In genomic region chr19:1805401-1806183, GRCh38 we compare ENCODE assay signal across 23 cellular contexts. TPM values are rescaled to one million over a fixed set of nuclear protein-coding genes. Genes with fewer than 3 reads are reported as not detected.
DNase-seq lines count a peak whose midpoint lies in the region; ATAC-seq, FAIRE-seq and TF ChIP-seq lines count a peak whose summit lies in the region.
"Had no signal": no experiment of that assay in that cellular context is flagged by ENCODE, and none has a peak within 500 bp of the region (broad histone marks: within the 10 kb centered on the region; RNA-seq: fewer than 3 reads in every experiment).

No MANE protein-coding gene starts in this region.

- peak overlapping the region; percentile 32 for H3K9ac ChIP-seq in NT2/D1 (ENCODE audit: insufficient read length, low read depth)

- H3K36me3 ChIP-seq in HEK293 (ENCODE audit: control insufficient read depth in 2 of 2, insufficient read depth in 1 of 2, low read length in 2 of 2): no peaks in the 10 kb centered on the region
- H3K36me3 ChIP-seq in NT2/D1 (ENCODE audit: insufficient read depth, insufficient read length, low read length): peaks cover 4% of the 10 kb centered on the region
- no peaks in the 10 kb centered on the region for H3K36me3 ChIP-seq in pancreas
- H3K36me3 ChIP-seq: HAP-1 had no signal

- H3K4me3 Mint-ChIP-seq in glutamatergic neuron (ENCODE audit: unreplicated experiment): no peak overlapping the region
- H3K4me3 Mint-ChIP-seq: CD4-positive, alpha-beta memory T cell had no signal

- H3K27me3 Mint-ChIP-seq in glutamatergic neuron (ENCODE audit: unreplicated experiment): peaks cover 4% of the 10 kb centered on the region
- H3K27me3 Mint-ChIP-seq: CD4-positive, alpha-beta memory T cell had no signal

- CTCF ChIA-PET in HEK293 (lab: Yijun Ruan, JAX): interaction anchor here (0.6 to 1.2 kb wide), 4 partner anchors 17 to 154 kb away, joined by 3 to 4 read pairs (median 3); no protein-coding TSS in a partner anchor

- no peak overlapping the region for H3K4me3 ChIP-seq in HEK293 (ENCODE audit: low read depth, low read length)
- no peak overlapping the region for H3K4me3 ChIP-seq in NT2/D1 (ENCODE audit: insufficient read length, low read depth)
- no peak overlapping the region for H3K4me3 ChIP-seq in pancreas
- H3K4me3 ChIP-seq: HAP-1 had no signal

- DNase-seq in NT2/D1 (ENCODE audit: low read depth, low spot score) (no peak), glutamatergic neuron (peak; percentile 15), HK-2 (ENCODE audit: unreplicated experiment) (no peak), pancreas (no peak)
- DNase-seq in activated CD4-positive, alpha-beta T cell treated with anti-CD3 and anti-CD28 coated beads for 48 hours: no peak
- DNase-seq: C1 segment of cervical spinal cord, Calu3, COR-L47, DMS53, DMS79 treated with DMSO at 0.1 percent for 48 hours, GF-D8, GOT3 had no signal

- POLR2A ChIA-PET in HEK293 (lab: Yijun Ruan, JAX): no interaction called here

- H3K36me3 Mint-ChIP-seq in glutamatergic neuron (ENCODE audit: unreplicated experiment): no peaks in the 10 kb centered on the region
- H3K36me3 Mint-ChIP-seq: CD4-positive, alpha-beta memory T cell had no signal

- H3K4me1 ChIP-seq in HEK293 (ENCODE audit: control insufficient read depth, insufficient read depth, low read length) (no peaks in the 10 kb centered on the region), NT2/D1 (ENCODE audit: insufficient read depth, insufficient read length) (peaks cover 11% of the 10 kb centered on the region), pancreas (no peaks in the 10 kb centered on the region)
- H3K4me1 ChIP-seq: HAP-1 had no signal

- no peak for ATAC-seq in pancreas

- H3K27ac ChIP-seq in HEK293 (ENCODE audit: extremely low read depth, low read depth, low read length) (no peak overlapping the region), pancreas (no peak overlapping the region)

- intact Hi-C loops in pancreas (cut with DNase I): no loop called here

- peaks cover 3% of the 10 kb centered on the region for H3K9me3 Mint-ChIP-seq in glutamatergic neuron (ENCODE audit: unreplicated experiment)
- H3K9me3 Mint-ChIP-seq: CD4-positive, alpha-beta memory T cell had no signal

- no peak for FAIRE-seq in pancreas (lab: Jason Lieb, UNC)
- FAIRE-seq: GM12891, GM18507, H54 had no signal

- no peak for TF ChIP-seq CTCF in HEK293 (tag by site-specific recombination; IDR thresholded peaks at IDR 0.05)
- TF ChIP-seq CTCF in glutamatergic neuron (IDR thresholded peaks at IDR 0.05; ENCODE audit: partially characterized antibody, unreplicated experiment): no peak
- no peak for TF ChIP-seq CTCF in pancreas (IDR thresholded peaks at IDR 0.05)

- no peaks in the 10 kb centered on the region for H3K9me3 ChIP-seq in HEK293 (ENCODE audit: control insufficient read depth, insufficient read depth, low read depth, low read length)
- no peaks in the 10 kb centered on the region for H3K9me3 ChIP-seq in NT2/D1 (ENCODE audit: insufficient read depth, low read length)
- H3K9me3 ChIP-seq in pancreas: no peaks in the 10 kb centered on the region
- H3K9me3 ChIP-seq: HAP-1 had no signal

- H3K4me1 Mint-ChIP-seq in glutamatergic neuron (ENCODE audit: low read depth, unreplicated experiment): no peaks in the 10 kb centered on the region
- H3K4me1 Mint-ChIP-seq: CD4-positive, alpha-beta memory T cell had no signal

- no peaks in the 10 kb centered on the region for H3K27me3 ChIP-seq in NT2/D1 (ENCODE audit: insufficient read depth, insufficient read length)
- no peaks in the 10 kb centered on the region for H3K27me3 ChIP-seq in pancreas

- 79 to 83% methylated on average over 21 to 24 of the region's 24 CpGs for WGBS in pancreas, 2 donors

- H3K27ac Mint-ChIP-seq in glutamatergic neuron (ENCODE audit: unreplicated experiment): no peak overlapping the region
- H3K27ac Mint-ChIP-seq: CD4-positive, alpha-beta memory T cell had no signal

TF ChIP-seq in HEK293, 187 proteins besides CTCF, POLR2A, EP300 and RAD21:
- TF ChIP-seq ZNF664 (tag by site-specific recombination; IDR thresholded peaks at IDR 0.05) (peak; percentile 53; the same call in 1 of the 2 replicates), ZNF768 (tag by site-specific recombination; IDR thresholded peaks at IDR 0.05) (peak; percentile 39; the same call in 1 of the 2 replicates), ZNF223 (tag by site-specific recombination; IDR thresholded peaks at IDR 0.05) (no peak)

RNA-seq across cellular contexts. Expression of gene ATP8B3, which starts 6.5 kb away (rescaled TPM):
- total RNA-seq in glutamatergic neuron (ENCODE audit: unreplicated experiment) (2.5 TPM), pancreas (1 to 10 TPM in 1 of 6 donors, under 1 TPM in 5; 0.32 to 1.1 (median 0.52) TPM)
- under 1 TPM; 0.56 to 0.95 TPM for polyA plus RNA-seq in pancreas

RNA-seq across cellular contexts. Expression of gene REXO1, which starts 42.7 kb away (rescaled TPM):
- total RNA-seq in glutamatergic neuron (ENCODE audit: unreplicated experiment): 65.7 TPM
- total RNA-seq in pancreas: 10 to 100 TPM; 10.5 to 16.6 (median 15.1) TPM
- polyA plus RNA-seq in pancreas: 10 to 100 TPM; 29.5 to 42.2 TPM

RNA-seq across cellular contexts. Expression of gene ONECUT3, which starts 52.3 kb away (rescaled TPM):
- 15.4 TPM for total RNA-seq in glutamatergic neuron (ENCODE audit: unreplicated experiment)
- under 1 TPM in 1 of 6 donors, not detected in 5; 0.13 TPM for total RNA-seq in pancreas
- polyA plus RNA-seq in pancreas: not detected
- total RNA-seq: A172; A673; CD4-positive, alpha-beta memory T cell; Daoy; G401 had no signal
- polyA plus RNA-seq: BJ; CD4-positive, alpha-beta memory T cell had no signal

RNA-seq across cellular contexts. Expression of gene KLF16, which starts 57.8 kb away (rescaled TPM):
- total RNA-seq in glutamatergic neuron (ENCODE audit: unreplicated experiment): 30.6 TPM
- total RNA-seq in pancreas: 10 to 100 TPM in 1 of 6 donors, 1 to 10 TPM in 5; 4.3 to 10.4 (median 7.9) TPM
- polyA plus RNA-seq in pancreas: 1 to 10 TPM; 5.1 to 8.2 TPM

Comparison
In these comparisons a context has a peak if more than half of its experiments do, and no peak if none do; other contexts are left out.
1. RNA of gene ONECUT3, which starts 52.3 kb away (total RNA-seq): 15.4 TPM in glutamatergic neuron (single experiment); 0.13 TPM in pancreas; every median in the first group is over 10 times any median in the second.